17 cellular contexts compared by ENCODE assay signal in genomic region chr19:40005670-40006272, GRCh38.
"Had no signal": no experiment of that assay in that cellular context is flagged by ENCODE, and none has a peak within 500 bp of the region (broad histone marks: within the 10 kb centered on the region; RNA-seq: fewer than 3 reads in every experiment).

No MANE protein-coding gene starts in this region.

- H3K27ac Mint-ChIP-seq: activated B cell treated with CpG ODN at 0.5 μM for 24 hours; activated CD4-positive, alpha-beta T cell treated with anti-CD3 and anti-CD28 coated beads, Interleukin-2, amount 10 ng/mL, durations not matched to agents 7 days and 5 days; activated T-helper 2 cell treated with anti-CD3 and anti-CD28 coated beads, Interferon-gamma antibody, Interleukin-2, Interleukin-4, amounts not matched to agents 10 μg/mL and 5 μg/mL and 100 μg/mL, durations not matched to agents 14 hours and 24 hours and 36 hours; memory B cell had no signal

- H3K4me1 Mint-ChIP-seq: activated B cell treated with CpG ODN at 0.5 μM for 24 hours; activated CD4-positive, alpha-beta T cell treated with anti-CD3 and anti-CD28 coated beads, Interleukin-2, amount 10 ng/mL, durations not matched to agents 7 days and 5 days; memory B cell had no signal

- ATAC-seq: foreskin keratinocyte; stimulated activated naive CD8-positive, alpha-beta T cell treated with anti-CD3 and anti-CD28 coated beads, Interleukin-15, Interleukin-2, amounts not matched to agents 100 U/mL and 50 U/mL, for 24 hours had no signal

- H3K27ac ChIP-seq: adrenal gland, esophagus muscularis mucosa, foreskin keratinocyte, suprapubic skin, upper lobe of left lung had no signal

- H3K27me3 Mint-ChIP-seq: activated B cell treated with CpG ODN at 0.5 μM for 24 hours; activated CD4-positive, alpha-beta T cell treated with anti-CD3 and anti-CD28 coated beads, Interleukin-2, amount 10 ng/mL, durations not matched to agents 7 days and 5 days; memory B cell had no signal

- H3K4me3 Mint-ChIP-seq: activated B cell treated with CpG ODN at 0.5 μM for 24 hours; activated CD4-positive, alpha-beta T cell treated with anti-CD3 and anti-CD28 coated beads, Interleukin-2, amount 10 ng/mL, durations not matched to agents 7 days and 5 days; brain; memory B cell had no signal

- H3K9me3 ChIP-seq: adrenal gland, suprapubic skin had no signal

- H3K27me3 ChIP-seq: adrenal gland, esophagus muscularis mucosa, foreskin keratinocyte, suprapubic skin, upper lobe of left lung had no signal

- H3K4me1 ChIP-seq: adrenal gland, foreskin keratinocyte, suprapubic skin, upper lobe of left lung had no signal

- FAIRE-seq: islet of Langerhans had no signal

- H3K4me3 ChIP-seq: adrenal gland, esophagus muscularis mucosa, suprapubic skin, upper lobe of left lung had no signal

- DNase-seq: activated B cell treated with CpG ODN at 0.5 μM for 24 hours; activated CD4-positive, alpha-beta T cell treated with anti-CD3 and anti-CD28 coated beads, Interleukin-2, amount 10 ng/mL, durations not matched to agents 7 days and 5 days; activated CD8-positive, alpha-beta memory T cell treated with anti-CD3 and anti-CD28 coated beads for 24 hours; activated naive CD4-positive, alpha-beta T cell treated with anti-CD3 and anti-CD28 coated beads, Interleukin-2, amount 50 U/mL, for 16 hours; stimulated activated CD4-positive, alpha-beta T cell treated with anti-CD3 and anti-CD28 coated beads, Interleukin-4, amount 100 ng/mL, for 1 hour; stimulated activated CD8-positive, alpha-beta memory T cell treated with anti-CD3 and anti-CD28 coated beads, Interleukin-4, amount 100 ng/mL, for 48 hours; stimulated activated naive CD8-positive, alpha-beta T cell treated with anti-CD3 and anti-CD28 coated beads, Interleukin-15, Interleukin-2, amounts not matched to agents 100 U/mL and 50 U/mL, for 24 hours; T-helper 1 cell; upper lobe of left lung had no signal
